ENCODE assay signal across 23 cellular contexts in genomic region chr22:43542681-43543521, GRCh38.
DNase-seq lines count a peak whose midpoint lies in the region; ATAC-seq, FAIRE-seq and TF ChIP-seq lines count a peak whose summit lies in the region.
"Had no signal": no experiment of that assay in that cellular context is flagged by ENCODE, and none has a peak within 500 bp of the region (broad histone marks: within the 10 kb centered on the region; RNA-seq: fewer than 3 reads in every experiment).

No MANE protein-coding gene starts in this region.

- in situ Hi-C loops in HepG2 (cut with HindIII; ENCODE audit: extremely low pct_ligation_motif_present, low pct_unique_long_range_greater_than_20kb), result no loop called here

- H3K36me3 ChIP-seq in right lobe of liver, result no peaks in the 10 kb centered on the region
- no peaks in the 10 kb centered on the region for H3K36me3 ChIP-seq in HepG2 (replicated peaks in 1 of 2; ENCODE audit: control insufficient read depth in 1 of 2, insufficient read depth in 2 of 2, low read length in 2 of 2)
- H3K36me3 ChIP-seq: BE2C had no signal

- BruUV-seq in HepG2 (replicated peaks; lab: Mats Ljungman, UMichigan), result no TSS peak

- no peaks in the 10 kb centered on the region for H3K4me1 ChIP-seq in right lobe of liver
- H3K4me1 ChIP-seq in HepG2 (ENCODE audit: insufficient read depth, low read length), result no peaks in the 10 kb centered on the region
- H3K4me1 ChIP-seq: BE2C had no signal

- H3K4me2 ChIP-seq in HepG2 (ENCODE audit: low read depth, low read length), result no peak overlapping the region

- TF ChIP-seq EP300 in HepG2 (IDR thresholded peaks at IDR 0.05; ENCODE audit: low read depth in 2 of 2, low read length in 2 of 2) (no peak), HepG2 (CRISPR knock-in tag; IDR thresholded peaks at IDR 0.05; ENCODE audit: borderline replicate concordance) (no peak)

- CTCF ChIA-PET in HepG2 (lab: Yijun Ruan, JAX; ENCODE audit: low intra/inter-chr PET ratio, low total read pairs), result no interaction called here

- WGBS in right lobe of liver (ENCODE audit: insufficient coverage, low coverage, low lambda C conversion rate, missing lambda C conversion rate), result 81% methylated on average over 7 of the region's 23 CpGs
- WGBS in HepG2 (ENCODE audit: low lambda C conversion rate), result 48% methylated on average over 16 of the region's 23 CpGs

- intact Hi-C loops in right lobe of liver (cut with DNase I), result no loop called here
- intact Hi-C loops in HepG2 (cut with micrococcal nuclease; ENCODE audit: unreplicated experiment), result no loop called here
- intact Hi-C loops in posterior vena cava (cut with DNase I), result no loop called here

- peak in 2 of 3 donors; percentile 23 to 27 for DNase-seq in right lobe of liver
- no peak for DNase-seq in HepG2 (ENCODE audit: low spot score)
- DNase-seq in mesenteric fat pad (ENCODE audit: low spot score), result peak; percentile 72
- DNase-seq in posterior vena cava (ENCODE audit: low spot score), result peak; percentile 60
- DNase-seq in NCI-H345 (lab: John Stamatoyannopoulos, UW), result no peak
- no peak for DNase-seq in DMS114 treated with DMSO at 0.1 percent for 48 hours (lab: John Stamatoyannopoulos, UW; ENCODE audit: unreplicated experiment)
- DNase-seq: ACHN; BE2C; C1 segment of cervical spinal cord; CD4-positive, CD25-positive, alpha-beta regulatory T cell; CD8-positive, alpha-beta memory T cell; COR-L47; DMS 273 treated with DMSO at 0.1 percent for 48 hours; GDM1; GM23248; HFFc6; IMR-90 had no signal

- TF ChIP-seq POLR2A in right lobe of liver (IDR thresholded peaks at IDR 0.05), result no peak
- no peak for TF ChIP-seq POLR2A in HepG2 (IDR thresholded peaks at IDR 0.05; ENCODE audit: insufficient read depth in 1 of 2, low read depth in 2 of 2, low read length in 2 of 2)

- TF ChIP-seq CTCF in right lobe of liver (IDR thresholded peaks at IDR 0.05) (no peak), HepG2 (CRISPR knock-in tag; IDR thresholded peaks at IDR 0.05) (no peak)

- no peaks in the 10 kb centered on the region for H3K9me3 ChIP-seq in right lobe of liver
- H3K9me3 ChIP-seq in HepG2 (ENCODE audit: low read length), result no peaks in the 10 kb centered on the region
- H3K9me3 ChIP-seq: BE2C had no signal

- H4K20me1 ChIP-seq in HepG2 (ENCODE audit: insufficient read depth, low read length), result no peaks in the 10 kb centered on the region

- no peak overlapping the region for H3K9ac ChIP-seq in HepG2 (ENCODE audit: insufficient read depth, low read depth, low read length)
- H3K9ac ChIP-seq: GM23248 had no signal

- no peak overlapping the region for H3K4me3 ChIP-seq in right lobe of liver
- no peak overlapping the region for H3K4me3 ChIP-seq in HepG2 (replicated peaks in 1 of 3; ENCODE audit: insufficient read depth in 1 of 3, low read depth in 2 of 3, low read length in 3 of 3)
- H3K4me3 ChIP-seq: GM23248 had no signal

- POLR2A ChIA-PET in HepG2 (lab: Yijun Ruan, JAX), result no interaction called here

- H3K27ac ChIP-seq in right lobe of liver, result no peak overlapping the region
- H3K27ac ChIP-seq in HepG2 (ENCODE audit: extremely low read length, insufficient read depth, low read length), result no peak overlapping the region
- H3K27ac ChIP-seq: GM23248, HL-60 had no signal

- H2AFZ ChIP-seq in HepG2 (ENCODE audit: low read length), result no peak overlapping the region
- H2AFZ ChIP-seq: GM23248 had no signal

- H3K27me3 ChIP-seq in right lobe of liver (no peaks in the 10 kb centered on the region), HepG2 (ENCODE audit: control insufficient read depth in 1 of 2, insufficient read depth in 2 of 2, low read length in 2 of 2) (peaks cover 5 to 32% of the 10 kb centered on the region in 2 experiments; a peak in 4 of 5 replicates)
- H3K27me3 ChIP-seq: BE2C had no signal

- no peak for FAIRE-seq in HepG2 (lab: Jason Lieb, UNC)
- FAIRE-seq: A204.1, GM12892, GM18507, H54 had no signal

- no peak for TF ChIP-seq RAD21 in HepG2 (CRISPR knock-in tag; IDR thresholded peaks at IDR 0.05)

- no peaks in the 10 kb centered on the region for H3K79me2 ChIP-seq in HepG2 (ENCODE audit: insufficient read depth, low read length)

- peak in 1 of 4 donors; percentile 9 for ATAC-seq in right lobe of liver
- no peak for ATAC-seq in HepG2
- ATAC-seq: HCT116 had no signal

TF ChIP-seq in HepG2, 621 proteins besides CTCF, POLR2A, EP300 and RAD21:
- TF ChIP-seq ZFP36L2 (CRISPR knock-in tag; IDR thresholded peaks at IDR 0.05), result no peak
- no peak for TF ChIP-seq PHF8 (CRISPR knock-in tag; IDR thresholded peaks at IDR 0.05)
- no peak for TF ChIP-seq ZFY (CRISPR knock-in tag; IDR thresholded peaks at IDR 0.05)
- no peak for TF ChIP-seq MAZ (IDR thresholded peaks at IDR 0.05; ENCODE audit: borderline replicate concordance, low read depth, low read length)
- no peak for TF ChIP-seq MAZ (CRISPR knock-in tag; IDR thresholded peaks at IDR 0.05; ENCODE audit: low read depth)
- no peak for TF ChIP-seq KDM5A (IDR thresholded peaks at IDR 0.05; ENCODE audit: borderline replicate concordance, low read length)
- TF ChIP-seq TARDBP (CRISPR knock-in tag; IDR thresholded peaks at IDR 0.05), result no peak
- no peak for TF ChIP-seq MAFG (CRISPR knock-in tag; IDR thresholded peaks at IDR 0.05)
- no peak for TF ChIP-seq HOXD1 (CRISPR knock-in tag; IDR thresholded peaks at IDR 0.05)
- no peak for TF ChIP-seq ZNF441 (CRISPR knock-in tag; IDR thresholded peaks at IDR 0.05; ENCODE audit: borderline replicate concordance)
- TF ChIP-seq MLX (CRISPR knock-in tag; IDR thresholded peaks at IDR 0.05), result no peak
- TF ChIP-seq FOXC1 (CRISPR knock-in tag; IDR thresholded peaks at IDR 0.05; ENCODE audit: borderline replicate concordance), result no peak
- TF ChIP-seq ZNF232 (CRISPR knock-in tag; IDR thresholded peaks at IDR 0.05; ENCODE audit: borderline replicate concordance), result no peak
- no peak for TF ChIP-seq ZBTB25 (CRISPR knock-in tag; IDR thresholded peaks at IDR 0.05)
- TF ChIP-seq ETS1 (CRISPR knock-in tag; IDR thresholded peaks at IDR 0.05), result no peak
- TF ChIP-seq ZNF720 (CRISPR knock-in tag; IDR thresholded peaks at IDR 0.05), result no peak
- no peak for TF ChIP-seq SNAI1 (CRISPR knock-in tag; IDR thresholded peaks at IDR 0.05; ENCODE audit: borderline replicate concordance)
- TF ChIP-seq CBFB (CRISPR knock-in tag; IDR thresholded peaks at IDR 0.05), result no peak
- no peak for TF ChIP-seq NFYC (CRISPR knock-in tag; IDR thresholded peaks at IDR 0.05)
- no peak for TF ChIP-seq ZNF773 (CRISPR knock-in tag; IDR thresholded peaks at IDR 0.05; ENCODE audit: borderline replicate concordance)

Comparison
In these comparisons a context has a peak if more than half of its experiments do, and no peak if none do; other contexts are left out.
1. DNase-seq: peak in right lobe of liver (2 of 3), mesenteric fat pad (single experiment) and posterior vena cava (single experiment); none in HepG2 (single experiment), NCI-H345 (single experiment) and DMS114 treated with DMSO at 0.1 percent for 48 hours (single experiment).